In genomic region chr3:99925584-99925983, GRCh38 we compare ENCODE assay signal across 1 cellular context.
TF ChIP-seq lines count a peak whose summit lies in the region.

No MANE protein-coding gene starts in this region.

TF ChIP-seq in H1, 55 proteins besides CTCF, POLR2A, EP300 and RAD21 (continued from another document):
- TF ChIP-seq, protein P1, sequence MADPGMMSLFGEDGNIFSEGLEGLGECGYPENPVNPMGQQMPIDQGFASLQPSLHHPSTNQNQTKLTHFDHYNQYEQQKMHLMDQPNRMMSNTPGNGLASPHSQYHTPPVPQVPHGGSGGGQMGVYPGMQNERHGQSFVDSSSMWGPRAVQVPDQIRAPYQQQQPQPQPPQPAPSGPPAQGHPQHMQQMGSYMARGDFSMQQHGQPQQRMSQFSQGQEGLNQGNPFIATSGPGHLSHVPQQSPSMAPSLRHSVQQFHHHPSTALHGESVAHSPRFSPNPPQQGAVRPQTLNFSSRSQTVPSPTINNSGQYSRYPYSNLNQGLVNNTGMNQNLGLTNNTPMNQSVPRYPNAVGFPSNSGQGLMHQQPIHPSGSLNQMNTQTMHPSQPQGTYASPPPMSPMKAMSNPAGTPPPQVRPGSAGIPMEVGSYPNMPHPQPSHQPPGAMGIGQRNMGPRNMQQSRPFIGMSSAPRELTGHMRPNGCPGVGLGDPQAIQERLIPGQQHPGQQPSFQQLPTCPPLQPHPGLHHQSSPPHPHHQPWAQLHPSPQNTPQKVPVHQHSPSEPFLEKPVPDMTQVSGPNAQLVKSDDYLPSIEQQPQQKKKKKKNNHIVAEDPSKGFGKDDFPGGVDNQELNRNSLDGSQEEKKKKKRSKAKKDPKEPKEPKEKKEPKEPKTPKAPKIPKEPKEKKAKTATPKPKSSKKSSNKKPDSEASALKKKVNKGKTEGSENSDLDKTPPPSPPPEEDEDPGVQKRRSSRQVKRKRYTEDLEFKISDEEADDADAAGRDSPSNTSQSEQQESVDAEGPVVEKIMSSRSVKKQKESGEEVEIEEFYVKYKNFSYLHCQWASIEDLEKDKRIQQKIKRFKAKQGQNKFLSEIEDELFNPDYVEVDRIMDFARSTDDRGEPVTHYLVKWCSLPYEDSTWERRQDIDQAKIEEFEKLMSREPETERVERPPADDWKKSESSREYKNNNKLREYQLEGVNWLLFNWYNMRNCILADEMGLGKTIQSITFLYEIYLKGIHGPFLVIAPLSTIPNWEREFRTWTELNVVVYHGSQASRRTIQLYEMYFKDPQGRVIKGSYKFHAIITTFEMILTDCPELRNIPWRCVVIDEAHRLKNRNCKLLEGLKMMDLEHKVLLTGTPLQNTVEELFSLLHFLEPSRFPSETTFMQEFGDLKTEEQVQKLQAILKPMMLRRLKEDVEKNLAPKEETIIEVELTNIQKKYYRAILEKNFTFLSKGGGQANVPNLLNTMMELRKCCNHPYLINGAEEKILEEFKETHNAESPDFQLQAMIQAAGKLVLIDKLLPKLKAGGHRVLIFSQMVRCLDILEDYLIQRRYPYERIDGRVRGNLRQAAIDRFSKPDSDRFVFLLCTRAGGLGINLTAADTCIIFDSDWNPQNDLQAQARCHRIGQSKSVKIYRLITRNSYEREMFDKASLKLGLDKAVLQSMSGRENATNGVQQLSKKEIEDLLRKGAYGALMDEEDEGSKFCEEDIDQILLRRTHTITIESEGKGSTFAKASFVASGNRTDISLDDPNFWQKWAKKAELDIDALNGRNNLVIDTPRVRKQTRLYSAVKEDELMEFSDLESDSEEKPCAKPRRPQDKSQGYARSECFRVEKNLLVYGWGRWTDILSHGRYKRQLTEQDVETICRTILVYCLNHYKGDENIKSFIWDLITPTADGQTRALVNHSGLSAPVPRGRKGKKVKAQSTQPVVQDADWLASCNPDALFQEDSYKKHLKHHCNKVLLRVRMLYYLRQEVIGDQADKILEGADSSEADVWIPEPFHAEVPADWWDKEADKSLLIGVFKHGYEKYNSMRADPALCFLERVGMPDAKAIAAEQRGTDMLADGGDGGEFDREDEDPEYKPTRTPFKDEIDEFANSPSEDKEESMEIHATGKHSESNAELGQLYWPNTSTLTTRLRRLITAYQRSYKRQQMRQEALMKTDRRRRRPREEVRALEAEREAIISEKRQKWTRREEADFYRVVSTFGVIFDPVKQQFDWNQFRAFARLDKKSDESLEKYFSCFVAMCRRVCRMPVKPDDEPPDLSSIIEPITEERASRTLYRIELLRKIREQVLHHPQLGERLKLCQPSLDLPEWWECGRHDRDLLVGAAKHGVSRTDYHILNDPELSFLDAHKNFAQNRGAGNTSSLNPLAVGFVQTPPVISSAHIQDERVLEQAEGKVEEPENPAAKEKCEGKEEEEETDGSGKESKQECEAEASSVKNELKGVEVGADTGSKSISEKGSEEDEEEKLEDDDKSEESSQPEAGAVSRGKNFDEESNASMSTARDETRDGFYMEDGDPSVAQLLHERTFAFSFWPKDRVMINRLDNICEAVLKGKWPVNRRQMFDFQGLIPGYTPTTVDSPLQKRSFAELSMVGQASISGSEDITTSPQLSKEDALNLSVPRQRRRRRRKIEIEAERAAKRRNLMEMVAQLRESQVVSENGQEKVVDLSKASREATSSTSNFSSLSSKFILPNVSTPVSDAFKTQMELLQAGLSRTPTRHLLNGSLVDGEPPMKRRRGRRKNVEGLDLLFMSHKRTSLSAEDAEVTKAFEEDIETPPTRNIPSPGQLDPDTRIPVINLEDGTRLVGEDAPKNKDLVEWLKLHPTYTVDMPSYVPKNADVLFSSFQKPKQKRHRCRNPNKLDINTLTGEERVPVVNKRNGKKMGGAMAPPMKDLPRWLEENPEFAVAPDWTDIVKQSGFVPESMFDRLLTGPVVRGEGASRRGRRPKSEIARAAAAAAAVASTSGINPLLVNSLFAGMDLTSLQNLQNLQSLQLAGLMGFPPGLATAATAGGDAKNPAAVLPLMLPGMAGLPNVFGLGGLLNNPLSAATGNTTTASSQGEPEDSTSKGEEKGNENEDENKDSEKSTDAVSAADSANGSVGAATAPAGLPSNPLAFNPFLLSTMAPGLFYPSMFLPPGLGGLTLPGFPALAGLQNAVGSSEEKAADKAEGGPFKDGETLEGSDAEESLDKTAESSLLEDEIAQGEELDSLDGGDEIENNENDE (IDR thresholded peaks at IDR 0.05; ENCODE audit: insufficient replicate concordance, low read length), result no peak
- TF ChIP-seq ASH2L (IDR thresholded peaks at IDR 0.05; ENCODE audit: low read length), result no peak
- TF ChIP-seq MAFK (IDR thresholded peaks at IDR 0.05; ENCODE audit: low read depth, low read length), result no peak
